Comparison of ENCODE assay signal across 21 cellular contexts in the genomic region with DNA sequence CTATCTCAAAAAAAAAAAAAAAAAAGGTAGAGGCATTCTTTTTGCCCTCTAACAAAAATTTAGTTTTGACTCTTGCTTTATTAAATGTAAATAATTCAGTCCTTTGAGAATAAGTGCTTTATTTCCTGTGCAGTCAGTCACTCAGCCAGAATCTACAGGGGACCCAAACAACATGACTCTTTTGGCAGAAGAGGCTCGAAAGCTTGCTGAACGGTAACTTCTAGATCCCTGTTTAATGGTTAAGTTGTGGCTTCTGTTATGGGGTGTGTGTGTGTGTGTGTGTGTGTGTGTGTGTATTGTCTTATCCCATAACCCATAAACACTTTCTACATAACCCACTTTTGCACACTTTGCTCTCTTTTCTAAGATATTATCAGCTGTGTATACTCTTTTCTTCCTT. TPM values are rescaled to one million over a fixed set of nuclear protein-coding genes. Genes with fewer than 3 reads are reported as not detected.
DNase-seq lines count a peak whose midpoint lies in the region; ATAC-seq and TF ChIP-seq lines count a peak whose summit lies in the region.
"Had no signal": no experiment of that assay in that cellular context is flagged by ENCODE, and none has a peak within 500 bp of the region (broad histone marks: within the 10 kb centered on the region; RNA-seq: fewer than 3 reads in every experiment).

No MANE protein-coding gene starts in this region.

- H3K27me3 ChIP-seq in left ventricle myocardium inferior (ENCODE audit: low read depth) (no peaks in the 10 kb centered on the region), heart right ventricle (no peaks in the 10 kb centered on the region), adipocyte (replicated peaks; ENCODE audit: control insufficient read depth, insufficient read depth, low read length) (no peaks in the 10 kb centered on the region), gastroesophageal sphincter (no peaks in the 10 kb centered on the region)
- H3K27me3 ChIP-seq: SJSA1 had no signal

- ATAC-seq in heart right ventricle (no peak), gastroesophageal sphincter (no peak), HG02678 (IDR thresholded peaks at IDR 0.05; ENCODE audit: unreplicated experiment) (no peak)

- no peak for TF ChIP-seq EP300 in gastroesophageal sphincter (IDR thresholded peaks at IDR 0.05)

- peak overlapping the region; percentile 35 for H3K27ac ChIP-seq in left ventricle myocardium inferior (replicated peaks)
- H3K27ac ChIP-seq in heart right ventricle, result peak overlapping the region in 1 of 10 donors; percentile 36
- H3K27ac ChIP-seq in gastroesophageal sphincter, result peak overlapping the region in 3 of 4 donors; percentile 33 to 54 (median 52)
- H3K27ac ChIP-seq: 22Rv1, SJSA1 had no signal

- H3K4me3 ChIP-seq in left ventricle myocardium inferior, result no peak overlapping the region
- no peak overlapping the region for H3K4me3 ChIP-seq in heart right ventricle
- peak overlapping the region; percentile 24 for H3K4me3 ChIP-seq in adipocyte (ENCODE audit: low read length)
- no peak overlapping the region for H3K4me3 ChIP-seq in gastroesophageal sphincter
- H3K4me3 ChIP-seq: SJSA1 had no signal

- TF ChIP-seq CTCF in left ventricle myocardium inferior (IDR thresholded peaks at IDR 0.05; ENCODE audit: borderline replicate concordance) (no peak), heart right ventricle (IDR thresholded peaks at IDR 0.05) (no peak), gastroesophageal sphincter (IDR thresholded peaks at IDR 0.05) (no peak)

- H3K4me1 ChIP-seq in left ventricle myocardium inferior (peaks cover 19% of the 10 kb centered on the region), heart right ventricle (peaks cover 0 to 20% (median 0%) of the 10 kb centered on the region in 9 donors), adipocyte (ENCODE audit: control insufficient read depth, insufficient read depth, low read length) (peaks cover 69% of the 10 kb centered on the region), gastroesophageal sphincter (peaks cover 0 to 9% (median 0%) of the 10 kb centered on the region in 3 donors)

- peak overlapping the region; percentile 84 for H3K9ac ChIP-seq in adipocyte (ENCODE audit: low read length)

- H3K9me3 ChIP-seq in left ventricle myocardium inferior (replicated peaks) (no peaks in the 10 kb centered on the region), heart right ventricle (no peaks in the 10 kb centered on the region), adipocyte (ENCODE audit: control insufficient read depth, low read length) (no peaks in the 10 kb centered on the region), gastroesophageal sphincter (no peaks in the 10 kb centered on the region)
- H3K9me3 ChIP-seq: SJSA1 had no signal

- intact Hi-C loops in left ventricle myocardium inferior (cut with micrococcal nuclease), result loop anchor here (5.0 kb wide), 1 partner anchor 249 kb away; no protein-coding TSS in a partner anchor
- intact Hi-C loops in heart right ventricle (cut with DNase I), result loop anchor here in 3 of 10 donors (10.0 kb wide), 3 partner anchors 166 to 266 kb away; no protein-coding TSS in a partner anchor

- H3K36me3 ChIP-seq in left ventricle myocardium inferior (peaks cover 100% of the 10 kb centered on the region), heart right ventricle (peaks cover 5 to 100% (median 70%) of the 10 kb centered on the region in 9 donors), adipocyte (ENCODE audit: control insufficient read depth, insufficient read depth, low read length, severe bottlenecking) (peaks cover 97% of the 10 kb centered on the region), gastroesophageal sphincter (peaks cover 10 to 99% of the 10 kb centered on the region in 2 donors)

- no peak for TF ChIP-seq POLR2A in gastroesophageal sphincter (IDR thresholded peaks at IDR 0.05)

- DNase-seq in left ventricle myocardium inferior (no peak), heart right ventricle (no peak), adipocyte (ENCODE audit: low read depth) (no peak), NCI-H2227 (lab: John Stamatoyannopoulos, UW; ENCODE audit: unreplicated experiment) (no peak), AG20443 (ENCODE audit: low spot score) (no peak), GM19240 (ENCODE audit: insufficient read length, low spot score) (no peak)
- DNase-seq: ACHN, DMS53, HCEC 1CT, NCI-H1105, NCI-H1436 treated with DMSO at 0.1 percent for 48 hours, NCI-H187 treated with DMSO at 0.1 percent for 48 hours, NCI-H2171 treated with DMSO at 0.1 percent for 48 hours, NCI-H524 treated with DMSO at 0.1 percent for 48 hours, NCI-H82, Right ventricle myocardium superior, RPMI8226 had no signal

- WGBS in heart right ventricle, 2 donors, result 70 to 81% methylated on average over 2 of the region's 2 CpGs
- 60 to 86% methylated on average over 1 of the region's 2 CpGs for WGBS in gastroesophageal sphincter (ENCODE audit: low coverage in 1 of 2), 2 donors

RNA-seq across cellular contexts. Expression of gene LAMC2, which starts 54.9 kb away (rescaled TPM):
- 1.2 TPM for total RNA-seq in left ventricle myocardium inferior
- total RNA-seq in heart right ventricle, result 1 to 10 TPM in 6 of 10 donors, under 1 TPM in 4; 0.53 to 8.8 (median 1.6) TPM
- 1 to 10 TPM; 1.2 to 3.0 TPM for polyA plus RNA-seq in heart right ventricle
- 10 to 100 TPM; 10.2 to 43.4 (median 18.4) TPM for total RNA-seq in gastroesophageal sphincter
